Comparison of ENCODE assay signal across 5 cellular contexts in the genomic region with DNA sequence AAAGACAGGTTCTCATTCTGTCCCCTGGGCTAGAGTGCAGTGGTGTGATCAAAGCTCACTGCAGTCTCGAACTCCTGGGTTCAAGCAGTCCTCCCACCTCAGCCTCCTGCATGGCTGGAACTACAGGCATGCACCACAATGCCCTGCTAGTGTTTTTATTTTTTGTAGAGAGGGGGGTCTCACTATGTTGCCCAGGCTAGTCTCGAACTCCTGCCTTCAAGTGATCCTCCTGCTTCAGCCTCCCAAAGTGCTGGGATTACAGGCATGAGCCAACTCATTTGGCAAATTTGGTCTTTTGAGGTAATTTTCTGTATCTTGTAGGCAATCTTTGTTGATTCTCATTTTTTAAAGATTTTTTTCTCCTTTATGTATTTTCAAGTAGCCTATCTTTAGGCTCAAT.
"Had no signal": no experiment of that assay in that cellular context is flagged by ENCODE, and none has a peak within 500 bp of the region (broad histone marks: within the 10 kb centered on the region; RNA-seq: fewer than 3 reads in every experiment).

No MANE protein-coding gene starts in this region.

- DNase-seq: IMR-90 had no signal

- H3K4me2 ChIP-seq: GM23338 had no signal

- H3K4me1 ChIP-seq: HAP-1 had no signal

- FAIRE-seq: HTR-8/SVneo, K562 had no signal

- H2AFZ ChIP-seq: GM23338 had no signal

- H3K36me3 ChIP-seq: HAP-1 had no signal

- H3K4me3 ChIP-seq: GM23338, HAP-1, K562 had no signal
